ENCODE assay signal across 1 cellular context in genomic region chr11:57598831-57599155, GRCh38.
TF ChIP-seq lines count a peak whose summit lies in the region.

No MANE protein-coding gene starts in this region.

TF ChIP-seq in HepG2, 621 proteins besides CTCF, POLR2A, EP300 and RAD21:
- TF ChIP-seq ZFP37 (CRISPR knock-in tag; IDR thresholded peaks at IDR 0.05; ENCODE audit: borderline replicate concordance) (no peak), GTF2F1 (IDR thresholded peaks at IDR 0.05; ENCODE audit: low read length) (no peak)
